Comparison of ENCODE assay signal across 8 cellular contexts in the genomic region with DNA sequence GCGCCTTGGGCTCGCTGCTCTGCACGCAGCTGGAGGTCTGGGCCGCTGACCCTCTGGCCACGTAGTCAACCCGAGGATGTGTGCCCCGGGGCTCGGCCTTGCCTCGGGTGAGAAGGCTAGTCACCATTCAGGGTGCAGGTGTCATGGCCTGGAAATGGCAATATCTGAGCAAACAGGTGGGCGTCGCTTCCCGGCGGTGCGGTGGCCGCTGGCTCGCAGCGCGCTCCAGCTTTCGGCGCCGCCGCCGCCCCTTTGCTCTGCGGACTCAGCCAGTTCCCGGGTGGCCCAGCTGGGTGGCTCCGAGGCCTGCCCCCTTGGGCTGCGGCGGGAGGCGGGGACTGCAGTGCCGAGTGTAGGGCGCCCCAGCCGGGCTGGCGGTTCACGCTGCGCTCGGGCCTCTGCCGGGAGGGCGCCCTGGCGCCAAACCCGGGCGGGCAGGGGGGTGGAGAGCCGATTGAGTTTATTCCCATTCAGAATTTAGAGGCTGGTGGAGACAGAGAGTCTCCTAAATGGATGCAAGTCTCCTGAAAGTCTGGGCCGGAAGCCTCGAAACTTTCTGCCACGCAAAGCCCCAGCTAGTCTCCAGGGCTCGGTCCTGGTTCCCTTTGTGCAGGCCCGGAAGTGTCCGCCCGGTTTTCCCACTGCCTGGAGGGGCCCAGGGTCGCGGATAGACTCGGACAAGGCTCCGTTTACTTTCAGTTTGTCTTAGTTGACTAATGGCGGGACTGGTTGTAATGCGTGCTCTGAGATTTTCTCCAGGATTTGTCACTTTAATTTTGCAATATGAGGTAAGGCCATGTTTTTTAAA. TPM values are rescaled to one million over a fixed set of nuclear protein-coding genes. Genes with fewer than 3 reads are reported as not detected.
DNase-seq lines count a peak whose midpoint lies in the region; ATAC-seq and TF ChIP-seq lines count a peak whose summit lies in the region.

No MANE protein-coding gene starts in this region.

- H3K4me2 ChIP-seq in BLaER1 treated with 17β-estradiol and CSF1 and Interleukin-3, amounts not matched to agents 10 nM and 100 nM, result peak overlapping the region; percentile 39 to 88 (median 69)

- H3K4me1 ChIP-seq in BLaER1 treated with 17β-estradiol and CSF1 and Interleukin-3, amounts not matched to agents 10 nM and 100 nM, result peaks cover 22 to 31% (median 27%) of the 10 kb centered on the region in 10 experiments
- H3K4me1 ChIP-seq in iPS-18a (ENCODE audit: control insufficient read depth, low read depth, low read length), result peaks cover 11% of the 10 kb centered on the region

- H3K4me3 Mint-ChIP-seq in activated naive CD8-positive, alpha-beta T cell treated with anti-CD3 and anti-CD28 coated beads for 36 hours, result peak overlapping the region; percentile 48
- peak overlapping the region; percentile 66 for H3K4me3 Mint-ChIP-seq in stimulated activated memory B cell treated with anti-CD40 and anti-IgM and Interleukin-4, amounts not matched to agents 10 μg/mL and 1 μg/mL and 100 μg/mL, for 72 hours

- no peaks in the 10 kb centered on the region for H3K36me3 ChIP-seq in BLaER1 treated with 17β-estradiol and CSF1 and Interleukin-3, amounts not matched to agents 10 nM and 100 nM
- no peaks in the 10 kb centered on the region for H3K36me3 ChIP-seq in iPS-18a (ENCODE audit: control insufficient read depth, low read depth, low read length)

- peak overlapping the region in 2 of 11 experiments; percentile 36 to 39; a peak in 2 of 22 replicates for H3K9ac ChIP-seq in BLaER1 treated with 17β-estradiol and CSF1 and Interleukin-3, amounts not matched to agents 10 nM and 100 nM
- H3K9ac ChIP-seq in iPS-18a (ENCODE audit: low read length), result no peak overlapping the region

- H3K4me1 Mint-ChIP-seq in activated naive CD8-positive, alpha-beta T cell treated with anti-CD3 and anti-CD28 coated beads for 36 hours, result peaks cover 21% of the 10 kb centered on the region
- peaks cover 27% of the 10 kb centered on the region for H3K4me1 Mint-ChIP-seq in stimulated activated memory B cell treated with anti-CD40 and anti-IgM and Interleukin-4, amounts not matched to agents 10 μg/mL and 1 μg/mL and 100 μg/mL, for 72 hours

- peak; percentile 62 for ATAC-seq in HG03432 (IDR thresholded peaks at IDR 0.05; ENCODE audit: unreplicated experiment)
- peak; percentile 57 for ATAC-seq in stimulated activated memory B cell treated with anti-CD40 and anti-IgM and Interleukin-4, amounts not matched to agents 10 μg/mL and 1 μg/mL and 100 μg/mL, for 72 hours

- peaks cover 0 to 15% (median 9%) of the 10 kb centered on the region in 11 experiments; a peak in 13 of 22 replicates for H3K9me3 ChIP-seq in BLaER1 treated with 17β-estradiol and CSF1 and Interleukin-3, amounts not matched to agents 10 nM and 100 nM (replicated peaks in 1 of 11)
- peaks cover 5% of the 10 kb centered on the region for H3K9me3 ChIP-seq in iPS-18a (ENCODE audit: control insufficient read depth, low read depth, low read length)

- peaks cover 0 to 31% (median 19%) of the 10 kb centered on the region in 11 experiments; a peak in 11 of 22 replicates for H4K20me1 ChIP-seq in BLaER1 treated with 17β-estradiol and CSF1 and Interleukin-3, amounts not matched to agents 10 nM and 100 nM

- DNase-seq in activated naive CD8-positive, alpha-beta T cell treated with anti-CD3 and anti-CD28 coated beads for 36 hours, result no peak
- no peak for DNase-seq in NCI-H128 (lab: John Stamatoyannopoulos, UW; ENCODE audit: unreplicated experiment)
- no peak for DNase-seq in RKO (ENCODE audit: low spot score)

- TF ChIP-seq POLR2A in GM19099 (IDR thresholded peaks at IDR 0.05; ENCODE audit: extremely low read depth, insufficient read length, low read depth), result peak; percentile 33

- H3K27me3 Mint-ChIP-seq in activated naive CD8-positive, alpha-beta T cell treated with anti-CD3 and anti-CD28 coated beads for 36 hours, result peaks cover 89% of the 10 kb centered on the region
- peaks cover 64% of the 10 kb centered on the region for H3K27me3 Mint-ChIP-seq in stimulated activated memory B cell treated with anti-CD40 and anti-IgM and Interleukin-4, amounts not matched to agents 10 μg/mL and 1 μg/mL and 100 μg/mL, for 72 hours

- no peaks in the 10 kb centered on the region for H3K9me3 Mint-ChIP-seq in activated naive CD8-positive, alpha-beta T cell treated with anti-CD3 and anti-CD28 coated beads for 36 hours
- peaks cover 6% of the 10 kb centered on the region for H3K9me3 Mint-ChIP-seq in stimulated activated memory B cell treated with anti-CD40 and anti-IgM and Interleukin-4, amounts not matched to agents 10 μg/mL and 1 μg/mL and 100 μg/mL, for 72 hours

- no peaks in the 10 kb centered on the region for H3K36me3 Mint-ChIP-seq in activated naive CD8-positive, alpha-beta T cell treated with anti-CD3 and anti-CD28 coated beads for 36 hours
- no peaks in the 10 kb centered on the region for H3K36me3 Mint-ChIP-seq in stimulated activated memory B cell treated with anti-CD40 and anti-IgM and Interleukin-4, amounts not matched to agents 10 μg/mL and 1 μg/mL and 100 μg/mL, for 72 hours

- H3K27me3 ChIP-seq in BLaER1 treated with 17β-estradiol and CSF1 and Interleukin-3, amounts not matched to agents 10 nM and 100 nM, result peaks cover 70 to 77% (median 74%) of the 10 kb centered on the region in 11 experiments
- H3K27me3 ChIP-seq in iPS-18a (ENCODE audit: control insufficient read depth, insufficient read depth, low read length), result peaks cover 100% of the 10 kb centered on the region

- H3K27ac Mint-ChIP-seq in activated naive CD8-positive, alpha-beta T cell treated with anti-CD3 and anti-CD28 coated beads for 36 hours, result no peak overlapping the region
- H3K27ac Mint-ChIP-seq in stimulated activated memory B cell treated with anti-CD40 and anti-IgM and Interleukin-4, amounts not matched to agents 10 μg/mL and 1 μg/mL and 100 μg/mL, for 72 hours, result no peak overlapping the region

- peak overlapping the region; percentile 32 to 63 (median 44); a peak in 16 of 20 replicates for H3K4me3 ChIP-seq in BLaER1 treated with 17β-estradiol and CSF1 and Interleukin-3, amounts not matched to agents 10 nM and 100 nM
- H3K4me3 ChIP-seq in iPS-18a (ENCODE audit: low read length), result peak overlapping the region; percentile 65

- no peak overlapping the region for H3K27ac ChIP-seq in BLaER1 treated with 17β-estradiol and CSF1 and Interleukin-3, amounts not matched to agents 10 nM and 100 nM
- H3K27ac ChIP-seq in iPS-18a (ENCODE audit: low read length), result no peak overlapping the region

RNA-seq across cellular contexts. Expression of a gene that starts 11.3 kb away (rescaled TPM):
- total RNA-seq in activated naive CD8-positive, alpha-beta T cell treated with anti-CD3 and anti-CD28 coated beads for 36 hours, result under 1 TPM in 1 of 2 experiments, not detected in 1; 0.10 TPM
